10 cellular contexts compared by ENCODE assay signal in genomic region chr3:141795311-141795710, GRCh38. TPM values are rescaled to one million over a fixed set of nuclear protein-coding genes. Genes with fewer than 3 reads are reported as not detected.
DNase-seq lines count a peak whose midpoint lies in the region; ATAC-seq and TF ChIP-seq lines count a peak whose summit lies in the region.
"Had no signal": no experiment of that assay in that cellular context is flagged by ENCODE, and none has a peak within 500 bp of the region (broad histone marks: within the 10 kb centered on the region; RNA-seq: fewer than 3 reads in every experiment).

No MANE protein-coding gene starts in this region.

- H3K18ac ChIP-seq in neuronal stem cell (ENCODE audit: low read length): peak overlapping the region; percentile 63

- peak overlapping the region; percentile 71 for H2BK15ac ChIP-seq in neuronal stem cell (ENCODE audit: low read length)

- no peaks in the 10 kb centered on the region for H3K9me3 ChIP-seq in BLaER1
- H3K9me3 ChIP-seq in neuronal stem cell (replicated peaks in 1 of 2; ENCODE audit: control insufficient read depth in 2 of 2, insufficient read depth in 1 of 2, low read depth in 1 of 2, low read length in 2 of 2): no peaks in the 10 kb centered on the region
- H3K9me3 ChIP-seq: SK-N-SH had no signal

- H4K8ac ChIP-seq in neuronal stem cell (ENCODE audit: low read depth, low read length): no peak overlapping the region

- no peak overlapping the region for H4K91ac ChIP-seq in neuronal stem cell (ENCODE audit: low read depth, low read length, poor library complexity)

- H3K36me3 ChIP-seq in BLaER1 (no peaks in the 10 kb centered on the region), KMS-11 (ENCODE audit: insufficient read depth) (no peaks in the 10 kb centered on the region), neuronal stem cell (replicated peaks in 1 of 2; ENCODE audit: control insufficient read depth in 2 of 2, insufficient read depth in 2 of 2, low read length in 2 of 2) (no peaks in the 10 kb centered on the region)

- H3K27ac ChIP-seq in BLaER1: peak overlapping the region; percentile 99
- H3K27ac ChIP-seq in KMS-11: peak overlapping the region; percentile 87
- H3K27ac ChIP-seq in neuronal stem cell (replicated peaks; ENCODE audit: low read length): no peak overlapping the region
- H3K27ac ChIP-seq: C4-2B had no signal

- TF ChIP-seq CTCF in KMS-11 (conservative IDR thresholded peaks at IDR 0.05; ENCODE audit: low read depth, low read length): no peak

- H3K14ac ChIP-seq in neuronal stem cell (ENCODE audit: low read length): no peak overlapping the region

- H3K4me2 ChIP-seq in BLaER1: peak overlapping the region; percentile 92
- H3K4me2 ChIP-seq in KMS-11: peak overlapping the region; percentile 74
- H3K4me2 ChIP-seq in neuronal stem cell (ENCODE audit: insufficient read depth, low read length, poor library complexity, severe bottlenecking): no peak overlapping the region
- H3K4me2 ChIP-seq: SK-N-SH had no signal

- no CpG with 5 or more reads among the region's 4 CpGs for WGBS in neuronal stem cell (ENCODE audit: extremely low coverage in 2 of 2, insufficient read length in 2 of 2, insufficient replicate concordance in 1 of 2), 2 donors

- H2BK12ac ChIP-seq in neuronal stem cell (ENCODE audit: low read length): no peak overlapping the region

- H3K4me1 ChIP-seq in BLaER1 (peaks cover 58% of the 10 kb centered on the region), KMS-11 (ENCODE audit: low read depth, poor library complexity, severe bottlenecking) (peaks cover 34% of the 10 kb centered on the region), neuronal stem cell (ENCODE audit: control insufficient read depth in 2 of 2, insufficient read depth in 1 of 2, low read depth in 1 of 2, low read length in 2 of 2) (peaks cover 11 to 25% of the 10 kb centered on the region in 2 donors)

- H3K23ac ChIP-seq in neuronal stem cell (ENCODE audit: low read depth, low read length, poor library complexity): no peak overlapping the region

- DNase-seq in activated naive CD4-positive, alpha-beta T cell treated with anti-CD3 and anti-CD28 coated beads, Interleukin-2, amount 50 U/mL, for 16 hours: peak; percentile 28
- no peak for DNase-seq in neuronal stem cell (ENCODE audit: low spot score)
- DNase-seq in GOT3 (lab: John Stamatoyannopoulos, UW): no peak
- no peak for DNase-seq in RKO (ENCODE audit: low spot score)
- DNase-seq in central memory CD4-positive, alpha-beta T cell: no peak

- H3K79me1 ChIP-seq in neuronal stem cell (ENCODE audit: low read depth, low read length): no peaks in the 10 kb centered on the region

- no peak overlapping the region for H2AK5ac ChIP-seq in neuronal stem cell (ENCODE audit: low read depth, low read length)

- H2BK120ac ChIP-seq in neuronal stem cell (ENCODE audit: low read depth, low read length): no peak overlapping the region

- no peak for ATAC-seq in HG02763 (IDR thresholded peaks at IDR 0.05; ENCODE audit: unreplicated experiment)

- H4K20me1 ChIP-seq in BLaER1 (no peaks in the 10 kb centered on the region), KMS-11 (ENCODE audit: insufficient read depth) (no peaks in the 10 kb centered on the region)

- no peak overlapping the region for H3K4ac ChIP-seq in neuronal stem cell (ENCODE audit: low read length)

- H3K79me2 ChIP-seq in KMS-11 (ENCODE audit: insufficient read depth, low read depth): no peaks in the 10 kb centered on the region

- H3K27me3 ChIP-seq in BLaER1 (no peaks in the 10 kb centered on the region), KMS-11 (ENCODE audit: insufficient read depth, low read depth) (no peaks in the 10 kb centered on the region), neuronal stem cell (ENCODE audit: control insufficient read depth in 3 of 3, insufficient read depth in 3 of 3, low read depth in 1 of 3, low read length in 3 of 3) (peaks cover 0 to 6% (median 0%) of the 10 kb centered on the region in 3 experiments)

- H3K9ac ChIP-seq in BLaER1 (peak overlapping the region; percentile 92; the same call in 1 of the 2 replicates), KMS-11 (no peak overlapping the region), neuronal stem cell (ENCODE audit: low read depth, low read length, poor library complexity) (no peak overlapping the region)
- H3K9ac ChIP-seq: SK-N-SH had no signal

- H3K4me3 ChIP-seq in BLaER1: no peak overlapping the region
- no peak overlapping the region for H3K4me3 ChIP-seq in KMS-11 (IDR thresholded peaks at IDR 0.05; ENCODE audit: insufficient read depth, low read depth, low read length)
- no peak overlapping the region for H3K4me3 ChIP-seq in neuronal stem cell (ENCODE audit: low read length in 2 of 2)

- no peak overlapping the region for H2BK5ac ChIP-seq in neuronal stem cell (ENCODE audit: low read length)

- H2AFZ ChIP-seq in KMS-11 (ENCODE audit: low read depth) (peak overlapping the region; percentile 71; the same call in 1 of the 2 replicates), neuronal stem cell (ENCODE audit: low read length) (no peak overlapping the region)

RNA-seq across cellular contexts. Expression of gene GRK7, which starts 32.1 kb away (rescaled TPM):
- polyA plus RNA-seq in neuronal stem cell (2013, experiment 1 of 2): not detected
- not detected for polyA plus RNA-seq in neuronal stem cell (2013, experiment 2 of 2)
- polyA plus RNA-seq: SK-N-SH had no signal

RNA-seq across cellular contexts. Expression of gene RNF7, which starts 57.2 kb away (rescaled TPM):
- polyA plus RNA-seq in neuronal stem cell (2013, experiment 1 of 2): 98.2 TPM
- 98.2 TPM for polyA plus RNA-seq in neuronal stem cell (2013, experiment 2 of 2)
